Comparison of ENCODE assay signal across 18 cellular contexts in the genomic region with DNA sequence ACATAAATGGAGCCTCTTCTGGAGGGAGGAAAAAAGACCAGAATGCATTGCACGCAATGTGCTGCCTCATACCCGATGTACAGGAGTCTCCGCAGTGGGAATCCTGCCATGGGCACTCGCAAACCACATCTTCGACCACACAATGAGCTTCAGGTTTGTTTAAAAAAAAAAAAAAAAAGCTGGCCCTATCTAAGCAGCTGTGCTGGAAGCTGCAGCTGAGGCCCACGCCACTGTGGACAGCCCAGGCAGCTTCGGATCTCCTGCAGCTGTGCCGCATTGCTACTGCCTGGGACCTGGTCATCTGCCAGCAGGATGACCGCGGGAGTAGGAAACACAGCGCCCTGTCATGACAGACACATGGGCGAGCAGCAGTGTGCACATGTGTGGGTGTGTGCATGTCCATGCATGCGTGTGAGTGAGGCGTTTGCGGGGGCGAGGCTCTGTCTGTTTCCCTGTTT. TPM values are rescaled to one million over a fixed set of nuclear protein-coding genes. Genes with fewer than 3 reads are reported as not detected.
A peak's percentile ranks its signal among the peaks of the same experiment; 100 is the strongest.
DNase-seq lines count a peak whose midpoint lies in the region; ATAC-seq and TF ChIP-seq lines count a peak whose summit lies in the region.
"Had no signal": no experiment of that assay in that cellular context is flagged by ENCODE, and none has a peak within 500 bp of the region (broad histone marks: within the 10 kb centered on the region; RNA-seq: fewer than 3 reads in every experiment).

No MANE protein-coding gene starts in this region.

- H3K27me3 ChIP-seq in left ventricle myocardium inferior (ENCODE audit: low read depth), result peaks cover 96% of the 10 kb centered on the region

- peak overlapping the region; percentile 89 for H3K27ac Mint-ChIP-seq in T-helper 17 cell
- H3K27ac Mint-ChIP-seq in activated naive CD4-positive, alpha-beta T cell treated with anti-CD3 and anti-CD28 coated beads, Interleukin-2, amount 50 U/mL, for 72 hours, result no peak overlapping the region
- H3K27ac Mint-ChIP-seq: stimulated activated effector memory CD8-positive, alpha-beta T cell treated with anti-CD3 and anti-CD28 coated beads, Interleukin-12 subunit alpha, Interleukin-12 subunit beta, amount 100 ng/mL, for 72 hours had no signal

- H3K36me3 ChIP-seq in left ventricle myocardium inferior, result no peaks in the 10 kb centered on the region
- H3K36me3 ChIP-seq: gastrocnemius medialis, SJSA1, transverse colon had no signal

- ATAC-seq in T-helper 17 cell (no peak), sciatic nerve (peak; percentile 41)
- ATAC-seq in activated naive CD4-positive, alpha-beta T cell treated with anti-CD3 and anti-CD28 coated beads, Interleukin-2, amount 50 U/mL, for 72 hours, result no peak
- ATAC-seq: effector memory CD8-positive, alpha-beta T cell; gastrocnemius medialis; stimulated activated effector memory CD8-positive, alpha-beta T cell treated with anti-CD3 and anti-CD28 coated beads, Interleukin-12 subunit alpha, Interleukin-12 subunit beta, amount 100 ng/mL, for 72 hours had no signal

- peaks cover 6% of the 10 kb centered on the region for H3K4me1 Mint-ChIP-seq in T-helper 17 cell

- no peak overlapping the region for H3K27ac ChIP-seq in left ventricle myocardium inferior (replicated peaks)
- H3K27ac ChIP-seq: C4-2B, gastrocnemius medialis, SJSA1, transverse colon had no signal

- intact Hi-C loops in left ventricle myocardium inferior (cut with micrococcal nuclease) (no loop called here), sciatic nerve (cut with DNase I) (no loop called here)

- no peaks in the 10 kb centered on the region for H3K9me3 ChIP-seq in T-helper 17 cell (ENCODE audit: control insufficient read depth, low read length, poor library complexity, severe bottlenecking)
- H3K9me3 ChIP-seq in left ventricle myocardium inferior (replicated peaks), result no peaks in the 10 kb centered on the region
- H3K9me3 ChIP-seq: gastrocnemius medialis, SJSA1, transverse colon had no signal

- peaks cover 9 to 11% of the 10 kb centered on the region in 2 donors for H3K9me3 Mint-ChIP-seq in activated naive CD4-positive, alpha-beta T cell treated with anti-CD3 and anti-CD28 coated beads, Interleukin-2, amount 50 U/mL, for 72 hours
- H3K9me3 Mint-ChIP-seq: stimulated activated effector memory CD8-positive, alpha-beta T cell treated with anti-CD3 and anti-CD28 coated beads, Interleukin-12 subunit alpha, Interleukin-12 subunit beta, amount 100 ng/mL, for 72 hours had no signal

- no peak for TF ChIP-seq CTCF in left ventricle myocardium inferior (IDR thresholded peaks at IDR 0.05; ENCODE audit: borderline replicate concordance)

- DNase-seq in NCI-H2029 (lab: John Stamatoyannopoulos, UW) (peak; percentile 9), NCI-H2029 treated with DMSO at 0.1 percent for 48 hours (lab: John Stamatoyannopoulos, UW) (no peak), T-helper 17 cell (no peak), left ventricle myocardium inferior (peak; percentile 35), sciatic nerve (ENCODE audit: low spot score) (no peak), T-helper 9 cell (no peak), foreskin melanocyte (no peak)
- no peak for DNase-seq in activated naive CD4-positive, alpha-beta T cell treated with anti-CD3 and anti-CD28 coated beads, Interleukin-2, amount 50 U/mL, for 72 hours (ENCODE audit: low spot score in 2 of 2)
- DNase-seq: 8988T; effector memory CD8-positive, alpha-beta T cell; gastrocnemius medialis; transverse colon had no signal

- H3K27me3 Mint-ChIP-seq in T-helper 17 cell, result peaks cover 28% of the 10 kb centered on the region

- H3K4me1 ChIP-seq in left ventricle myocardium inferior, result peaks cover 5% of the 10 kb centered on the region
- H3K4me1 ChIP-seq: gastrocnemius medialis, SJSA1, transverse colon had no signal

- H3K36me3 Mint-ChIP-seq in T-helper 17 cell (ENCODE audit: low read depth), result peaks cover 2% of the 10 kb centered on the region
- H3K36me3 Mint-ChIP-seq in activated naive CD4-positive, alpha-beta T cell treated with anti-CD3 and anti-CD28 coated beads, Interleukin-2, amount 50 U/mL, for 72 hours, result peaks cover 9 to 10% of the 10 kb centered on the region in 2 donors
- H3K36me3 Mint-ChIP-seq: stimulated activated effector memory CD8-positive, alpha-beta T cell treated with anti-CD3 and anti-CD28 coated beads, Interleukin-12 subunit alpha, Interleukin-12 subunit beta, amount 100 ng/mL, for 72 hours had no signal

- no peak overlapping the region for H3K4me3 Mint-ChIP-seq in T-helper 17 cell
- H3K4me3 Mint-ChIP-seq: central memory CD8-positive, alpha-beta T cell had no signal

- no peak overlapping the region for H3K4me3 ChIP-seq in left ventricle myocardium inferior
- H3K4me3 ChIP-seq: gastrocnemius medialis, SJSA1, smooth muscle cell, transverse colon had no signal

RNA-seq across cellular contexts. Expression of a gene that starts 26.0 kb away (rescaled TPM):
- total RNA-seq in T-helper 17 cell (not detected), left ventricle myocardium inferior (0.11 TPM), sciatic nerve (not detected)
- total RNA-seq in activated naive CD4-positive, alpha-beta T cell treated with anti-CD3 and anti-CD28 coated beads, Interleukin-2, amount 50 U/mL, for 72 hours, result not detected
- total RNA-seq: activated CD4-positive, alpha-beta memory T cell treated with anti-CD3 and anti-CD28 coated beads, Interleukin-2, amount 10 ng/mL, durations not matched to agents 7 days and 5 days; smooth muscle cell; transverse colon had no signal

Comparison
In these comparisons a context has a peak if more than half of its experiments do, and no peak if none do; other contexts are left out.
1. DNase-seq: peak in NCI-H2029 (single experiment) and left ventricle myocardium inferior (single experiment); none in NCI-H2029 treated with DMSO at 0.1 percent for 48 hours (single experiment), T-helper 17 cell (0 of 3), sciatic nerve (single experiment), activated naive CD4-positive, alpha-beta T cell treated with anti-CD3 and anti-CD28 coated beads, Interleukin-2, amount 50 U/mL, for 72 hours (0 of 2), T-helper 9 cell (single experiment) and foreskin melanocyte (single experiment).